8 cellular contexts compared by ENCODE assay signal in the genomic region with DNA sequence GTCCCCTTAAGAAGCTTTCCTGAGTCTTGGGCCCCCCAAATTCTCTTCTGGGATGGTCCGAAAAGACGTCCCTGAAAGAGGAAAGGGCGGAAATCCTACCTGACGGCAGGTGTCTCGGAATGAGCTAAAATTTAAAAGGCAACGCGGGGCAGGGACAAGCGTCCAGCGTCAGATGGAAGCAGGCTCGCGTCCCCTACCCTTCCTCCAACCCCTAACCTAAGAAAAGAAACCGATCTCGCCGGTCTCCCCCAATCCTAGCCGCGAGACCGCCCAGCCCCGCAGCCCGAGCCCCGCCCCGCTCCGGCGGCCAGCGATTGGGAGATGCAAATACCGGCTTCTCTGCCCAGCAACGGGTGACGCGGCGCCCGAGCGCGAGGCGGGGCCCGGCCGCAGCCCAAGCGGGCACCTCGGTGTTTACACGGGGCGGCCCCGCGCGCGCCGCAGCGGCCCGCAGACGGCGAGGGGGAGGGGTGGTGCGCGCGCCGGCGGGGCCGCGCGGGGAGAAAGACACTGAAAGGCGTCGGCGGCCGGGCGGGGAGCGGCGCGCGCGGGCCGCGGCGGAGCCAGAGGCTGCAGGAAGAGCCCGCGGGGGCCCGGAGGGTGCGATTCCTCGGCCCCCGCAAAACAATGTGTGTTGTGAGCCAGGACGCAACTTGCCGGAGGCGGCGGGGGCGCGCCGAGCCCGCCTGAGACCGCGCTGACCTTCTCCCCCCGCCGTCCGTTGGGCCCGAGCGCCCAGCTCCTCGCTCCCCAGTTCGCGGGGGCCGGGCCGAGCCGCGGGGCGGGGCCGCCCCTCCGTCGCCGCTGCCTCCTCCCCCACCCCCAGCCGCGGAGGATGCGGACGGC.
DNase-seq lines count a peak whose midpoint lies in the region; ATAC-seq and TF ChIP-seq lines count a peak whose summit lies in the region.

A gene (plus strand): TSS at position 510 of the 846 bp plus-strand sequence. CDS start 373 bp downstream, outside the sequence.

- DNase-seq in AG09309 (ENCODE audit: low read depth) (no peak), NCI-H345 (lab: John Stamatoyannopoulos, UW) (peak; percentile 99), inferior parietal cortex (ENCODE audit: extremely low spot score) (peak; percentile 91)
- peak; percentile 94 to 96 (median 95) for DNase-seq in activated CD4-positive, CD25-positive, alpha-beta regulatory T cell (lab: John Stamatoyannopoulos, UW)
- DNase-seq in central memory CD4-positive, alpha-beta T cell: peak; percentile 92
- DNase-seq in stimulated activated CD4-positive, alpha-beta T cell treated with anti-CD3 and anti-CD28 coated beads, Interleukin-12 subunit alpha, Interleukin-12 subunit beta, amount 100 ng/mL, for 24 hours (ENCODE audit: low read depth in 2 of 2): peak; percentile 94 to 98

- ATAC-seq in GM19035 (IDR thresholded peaks at IDR 0.05; ENCODE audit: unreplicated experiment) (peak; percentile 69), HG03280 (IDR thresholded peaks at IDR 0.05; ENCODE audit: unreplicated experiment) (peak; percentile 73)

- H3K4me3 ChIP-seq in AG09309 (ENCODE audit: control insufficient read depth, low read depth, low read length): peak within 1 kb of the TSS; percentile 64

- TF ChIP-seq CTCF in AG09309 (IDR thresholded peaks at IDR 0.05; ENCODE audit: control insufficient read depth, insufficient read depth, low read depth, low read length, missing control alignments): no peak
